In genomic region chr6:34235605-34236422, GRCh38 we compare ENCODE assay signal across 8 cellular contexts. TPM values are rescaled to one million over a fixed set of nuclear protein-coding genes. Genes with fewer than 3 reads are reported as not detected.
DNase-seq lines count a peak whose midpoint lies in the region; ATAC-seq and TF ChIP-seq lines count a peak whose summit lies in the region.

No MANE protein-coding gene starts in this region.

- CTCF ChIA-PET in WTC11 (lab: Charles Lee): interaction anchor here (1.0 to 1.7 kb wide), 6 partner anchors 9 to 72 kb away, joined by 3 to 10 read pairs (median 6); partner anchors contain the start of gene SMIM29

- DNase-seq in GM13976 (ENCODE audit: low spot score) (peak; percentile 75), WTC11 (ENCODE audit: low spot score) (peak; percentile 91), caudate nucleus (lab: John Stamatoyannopoulos, UW) (peak in 23 of 61 donors; percentile 8 to 80 (median 53)), left lobe of liver (ENCODE audit: low spot score) (peak; percentile 72), midbrain (lab: John Stamatoyannopoulos, UW) (no peak)
- peak; percentile 50 to 56 for DNase-seq in stimulated activated CD4-positive, alpha-beta T cell treated with anti-CD3 and anti-CD28 coated beads, Interleukin-4, amount 100 ng/mL, for 48 hours (ENCODE audit: low read depth in 2 of 2)

- no peak for TF ChIP-seq CTCF in GM13976 (IDR thresholded peaks at IDR 0.05; ENCODE audit: borderline replicate concordance, control extremely low read depth, extremely low read depth, insufficient read depth, missing control alignments)
- TF ChIP-seq CTCF in WTC11 (IDR thresholded peaks at IDR 0.05): no peak

- peak; percentile 11 for ATAC-seq in HG03175 (IDR thresholded peaks at IDR 0.05; ENCODE audit: unreplicated experiment)
- ATAC-seq in WTC11: peak; percentile 71
- peak; percentile 53 for ATAC-seq in left lobe of liver
- ATAC-seq in GM21381 (IDR thresholded peaks at IDR 0.05; ENCODE audit: unreplicated experiment): no peak

- H3K36me3 Mint-ChIP-seq in WTC11: peaks cover 25% of the 10 kb centered on the region

- peak overlapping the region; percentile 94 for H3K27ac ChIP-seq in caudate nucleus (ENCODE audit: low read depth, low read length)

- no peaks in the 10 kb centered on the region for H3K9me3 Mint-ChIP-seq in WTC11

- peak overlapping the region; percentile 100 for H3K27ac Mint-ChIP-seq in WTC11

- peaks cover 47% of the 10 kb centered on the region for H3K4me1 Mint-ChIP-seq in WTC11

- in situ Hi-C loops in GM13976 (cut with MboI; ENCODE audit: low sequenced_read_pairs, unreplicated experiment): no loop called here

- H3K27me3 Mint-ChIP-seq in WTC11 (ENCODE audit: low read depth): no peaks in the 10 kb centered on the region

- peak overlapping the region; percentile 93 for H3K4me3 Mint-ChIP-seq in WTC11

- POLR2A ChIA-PET in WTC11 (lab: Charles Lee): interaction anchor here (1.0 to 2.2 kb wide), 11 partner anchors 9 to 1264 kb away, joined by 3 to 41 read pairs (median 11); partner anchors contain the start of gene SMIM29

TF ChIP-seq in WTC11, 78 proteins besides CTCF, POLR2A, EP300 and RAD21 (continues in another document):
- TF ChIP-seq TP53 (CRISPR knock-in tag; IDR thresholded peaks at IDR 0.05): peak; percentile 56; the same call in 1 of the 2 replicates
- TF ChIP-seq RELA (CRISPR knock-in tag; IDR thresholded peaks at IDR 0.05; ENCODE audit: borderline replicate concordance): no peak
- TF ChIP-seq, protein P1, sequence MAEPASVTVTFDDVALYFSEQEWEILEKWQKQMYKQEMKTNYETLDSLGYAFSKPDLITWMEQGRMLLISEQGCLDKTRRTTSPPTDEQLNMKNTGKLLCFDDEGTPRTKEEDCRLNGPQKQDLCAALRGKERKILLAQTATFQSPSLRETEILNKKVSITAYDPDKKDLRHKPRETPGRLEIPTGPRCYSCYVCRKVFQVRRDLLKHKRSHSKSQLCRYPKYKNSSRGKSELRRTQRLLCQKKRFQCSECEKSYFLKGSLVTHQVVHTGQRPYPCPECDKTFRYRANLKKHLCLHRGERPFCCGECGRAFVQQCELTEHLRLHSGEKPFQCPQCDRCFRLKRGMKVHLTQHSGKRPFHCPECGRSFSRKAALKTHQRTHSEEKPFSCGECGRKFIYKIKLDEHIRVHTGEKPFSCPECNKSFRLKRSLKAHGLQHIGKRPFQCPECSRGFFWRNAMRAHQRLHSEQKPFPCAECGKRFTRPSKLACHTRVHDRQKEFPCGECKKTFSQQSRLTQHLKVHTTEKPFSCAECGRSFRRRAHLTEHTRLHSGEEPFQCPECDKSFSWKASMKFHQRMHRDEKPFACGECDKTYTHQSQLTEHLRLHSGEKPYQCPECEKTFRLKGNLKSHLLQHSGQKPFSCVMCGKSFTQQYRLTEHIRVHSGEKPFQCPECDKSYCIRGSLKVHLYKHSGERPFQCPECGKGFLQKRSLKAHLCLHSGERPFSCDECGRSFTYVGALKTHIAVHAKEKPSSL (CRISPR knock-in tag; conservative IDR thresholded peaks at IDR 0.05): no peak
- TF ChIP-seq, protein P2, sequence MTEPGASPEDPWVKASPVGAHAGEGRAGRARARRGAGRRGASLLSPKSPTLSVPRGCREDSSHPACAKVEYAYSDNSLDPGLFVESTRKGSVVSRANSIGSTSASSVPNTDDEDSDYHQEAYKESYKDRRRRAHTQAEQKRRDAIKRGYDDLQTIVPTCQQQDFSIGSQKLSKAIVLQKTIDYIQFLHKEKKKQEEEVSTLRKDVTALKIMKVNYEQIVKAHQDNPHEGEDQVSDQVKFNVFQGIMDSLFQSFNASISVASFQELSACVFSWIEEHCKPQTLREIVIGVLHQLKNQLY (CRISPR knock-in tag; IDR thresholded peaks at IDR 0.05): no peak
- TF ChIP-seq SOX15 (CRISPR knock-in tag; IDR thresholded peaks at IDR 0.05): no peak
- no peak for TF ChIP-seq NR2C2 (CRISPR knock-in tag; IDR thresholded peaks at IDR 0.05)
- no peak for TF ChIP-seq ZNF317 (CRISPR knock-in tag; IDR thresholded peaks at IDR 0.05; ENCODE audit: borderline replicate concordance, low read depth)
- TF ChIP-seq, protein P3, sequence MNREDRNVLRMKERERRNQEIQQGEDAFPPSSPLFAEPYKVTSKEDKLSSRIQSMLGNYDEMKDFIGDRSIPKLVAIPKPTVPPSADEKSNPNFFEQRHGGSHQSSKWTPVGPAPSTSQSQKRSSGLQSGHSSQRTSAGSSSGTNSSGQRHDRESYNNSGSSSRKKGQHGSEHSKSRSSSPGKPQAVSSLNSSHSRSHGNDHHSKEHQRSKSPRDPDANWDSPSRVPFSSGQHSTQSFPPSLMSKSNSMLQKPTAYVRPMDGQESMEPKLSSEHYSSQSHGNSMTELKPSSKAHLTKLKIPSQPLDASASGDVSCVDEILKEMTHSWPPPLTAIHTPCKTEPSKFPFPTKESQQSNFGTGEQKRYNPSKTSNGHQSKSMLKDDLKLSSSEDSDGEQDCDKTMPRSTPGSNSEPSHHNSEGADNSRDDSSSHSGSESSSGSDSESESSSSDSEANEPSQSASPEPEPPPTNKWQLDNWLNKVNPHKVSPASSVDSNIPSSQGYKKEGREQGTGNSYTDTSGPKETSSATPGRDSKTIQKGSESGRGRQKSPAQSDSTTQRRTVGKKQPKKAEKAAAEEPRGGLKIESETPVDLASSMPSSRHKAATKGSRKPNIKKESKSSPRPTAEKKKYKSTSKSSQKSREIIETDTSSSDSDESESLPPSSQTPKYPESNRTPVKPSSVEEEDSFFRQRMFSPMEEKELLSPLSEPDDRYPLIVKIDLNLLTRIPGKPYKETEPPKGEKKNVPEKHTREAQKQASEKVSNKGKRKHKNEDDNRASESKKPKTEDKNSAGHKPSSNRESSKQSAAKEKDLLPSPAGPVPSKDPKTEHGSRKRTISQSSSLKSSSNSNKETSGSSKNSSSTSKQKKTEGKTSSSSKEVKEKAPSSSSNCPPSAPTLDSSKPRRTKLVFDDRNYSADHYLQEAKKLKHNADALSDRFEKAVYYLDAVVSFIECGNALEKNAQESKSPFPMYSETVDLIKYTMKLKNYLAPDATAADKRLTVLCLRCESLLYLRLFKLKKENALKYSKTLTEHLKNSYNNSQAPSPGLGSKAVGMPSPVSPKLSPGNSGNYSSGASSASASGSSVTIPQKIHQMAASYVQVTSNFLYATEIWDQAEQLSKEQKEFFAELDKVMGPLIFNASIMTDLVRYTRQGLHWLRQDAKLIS (CRISPR knock-in tag; IDR thresholded peaks at IDR 0.05; ENCODE audit: borderline replicate concordance): peak; percentile 57; the same call in 1 of the 2 replicates
- peak; percentile 82 for TF ChIP-seq NFE2L1 (CRISPR knock-in tag; IDR thresholded peaks at IDR 0.05)
- TF ChIP-seq, protein P4, sequence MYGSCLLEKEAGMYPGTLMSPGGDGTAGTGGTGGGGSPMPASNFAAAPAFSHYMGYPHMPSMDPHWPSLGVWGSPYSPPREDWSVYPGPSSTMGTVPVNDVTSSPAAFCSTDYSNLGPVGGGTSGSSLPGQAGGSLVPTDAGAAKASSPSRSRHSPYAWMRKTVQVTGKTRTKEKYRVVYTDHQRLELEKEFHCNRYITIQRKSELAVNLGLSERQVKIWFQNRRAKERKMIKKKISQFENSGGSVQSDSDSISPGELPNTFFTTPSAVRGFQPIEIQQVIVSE (CRISPR knock-in tag; IDR thresholded peaks at IDR 0.05; ENCODE audit: borderline replicate concordance): no peak
- TF ChIP-seq E2F1 (CRISPR knock-in tag; IDR thresholded peaks at IDR 0.05): no peak; the same call in 1 of the 2 replicates
- TF ChIP-seq CREB1 (CRISPR knock-in tag; IDR thresholded peaks at IDR 0.05): 0 out of 2 replicates have a peak, but pooled peaks have one; percentile 71
- peak; percentile 35 for TF ChIP-seq TEAD4 (CRISPR knock-in tag; IDR thresholded peaks at IDR 0.05)
- no peak for TF ChIP-seq NR1H2 (CRISPR knock-in tag; IDR thresholded peaks at IDR 0.05)
- TF ChIP-seq, protein P5, sequence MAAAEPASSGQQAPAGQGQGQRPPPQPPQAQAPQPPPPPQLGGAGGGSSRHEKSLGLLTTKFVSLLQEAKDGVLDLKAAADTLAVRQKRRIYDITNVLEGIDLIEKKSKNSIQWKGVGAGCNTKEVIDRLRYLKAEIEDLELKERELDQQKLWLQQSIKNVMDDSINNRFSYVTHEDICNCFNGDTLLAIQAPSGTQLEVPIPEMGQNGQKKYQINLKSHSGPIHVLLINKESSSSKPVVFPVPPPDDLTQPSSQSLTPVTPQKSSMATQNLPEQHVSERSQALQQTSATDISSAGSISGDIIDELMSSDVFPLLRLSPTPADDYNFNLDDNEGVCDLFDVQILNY (CRISPR knock-in tag; IDR thresholded peaks at IDR 0.05): 0 out of 2 replicates have a peak, but pooled peaks have one; percentile 66
- TF ChIP-seq FOXP4 (CRISPR knock-in tag; IDR thresholded peaks at IDR 0.05): no peak; the same call in 1 of the 2 replicates
- no peak for TF ChIP-seq GTF2I (CRISPR knock-in tag; conservative IDR thresholded peaks at IDR 0.05)
- no peak for TF ChIP-seq GRHL2 (CRISPR knock-in tag; IDR thresholded peaks at IDR 0.05; ENCODE audit: insufficient replicate concordance, severe bottlenecking)
- TF ChIP-seq FOXJ3 (CRISPR knock-in tag; IDR thresholded peaks at IDR 0.05; ENCODE audit: borderline replicate concordance): no peak

RNA-seq across cellular contexts. Expression of gene HMGA1, which starts 0.9 kb away (rescaled TPM):
- total RNA-seq in WTC11 (2021) (2,446 to 2,677 TPM (median 2,610 TPM) in 3 replicates), left lobe of liver (17.4 TPM)

RNA-seq across cellular contexts. Expression of gene SMIM29, which starts 13.0 kb away (rescaled TPM):
- total RNA-seq in WTC11 (2021): 11.7 to 15.1 TPM (median 14.1 TPM) in 3 replicates
- total RNA-seq in left lobe of liver: 6.4 TPM

Comparison
In these comparisons a context has a peak if more than half of its experiments do, and no peak if none do; other contexts are left out.
1. RNA of gene HMGA1, which starts 0.9 kb away (total RNA-seq): 2,446 to 2,677 TPM in WTC11; 17.4 TPM in left lobe of liver (single experiment); every median in the first group is over 100 times any median in the second.